Comparison of ENCODE assay signal across 24 cellular contexts in genomic region chr3:50486219-50486888, GRCh38. TPM values are rescaled to one million over a fixed set of nuclear protein-coding genes. Genes with fewer than 3 reads are reported as not detected.
DNase-seq lines count a peak whose midpoint lies in the region; ATAC-seq and TF ChIP-seq lines count a peak whose summit lies in the region.
"Had no signal": no experiment of that assay in that cellular context is flagged by ENCODE, and none has a peak within 500 bp of the region (broad histone marks: within the 10 kb centered on the region; RNA-seq: fewer than 3 reads in every experiment).

No MANE protein-coding gene starts in this region.

- intact Hi-C loops in lower leg skin (cut with DNase I; ENCODE audit: low total_unique reads), result no loop called here

- ATAC-seq in GM18873 (IDR thresholded peaks at IDR 0.05; ENCODE audit: low FRiP score, unreplicated experiment), result no peak
- ATAC-seq: naive thymus-derived CD4-positive, alpha-beta T cell; pancreas; sciatic nerve; stimulated activated naive B cell treated with anti-CD40 and anti-IgM and Interleukin-4, amounts not matched to agents 10 μg/mL and 1 μg/mL and 100 μg/mL, for 72 hours had no signal

- TF ChIP-seq POLR2A in lower leg skin (IDR thresholded peaks at IDR 0.05), result no peak

- peak overlapping the region; percentile 37 for H3K9ac ChIP-seq in iPS-15b (ENCODE audit: low read depth, low read length)
- H3K9ac ChIP-seq: BLaER1 had no signal

- H3K4me3 ChIP-seq in AG10803 (ENCODE audit: low read length) (no peak overlapping the region), iPS-15b (ENCODE audit: low read depth, low read length) (no peak overlapping the region), lower leg skin (ENCODE audit: low read depth, poor library complexity, severe bottlenecking) (no peak overlapping the region)
- H3K4me3 ChIP-seq: BLaER1, pancreas, tibial artery had no signal

- 84 to 94% methylated on average over 4 of the region's 4 CpGs for WGBS in lower leg skin, 2 donors

- TF ChIP-seq CTCF in AG10803 (conservative IDR thresholded peaks at IDR 0.05; ENCODE audit: low read length), result no peak
- no peak for TF ChIP-seq CTCF in lower leg skin (IDR thresholded peaks at IDR 0.05)

- no peaks in the 10 kb centered on the region for H3K27me3 ChIP-seq in iPS-15b (ENCODE audit: control insufficient read depth, insufficient read depth, low read length)
- H3K27me3 ChIP-seq: BLaER1, pancreas, tibial artery had no signal

- no peaks in the 10 kb centered on the region for H3K9me3 ChIP-seq in iPS-15b (ENCODE audit: control insufficient read depth, insufficient read depth, low read length)
- H3K9me3 ChIP-seq: BLaER1, pancreas, tibial artery had no signal

- peak; percentile 12 for DNase-seq in AG10803 (ENCODE audit: low read depth)
- peak; percentile 66 for DNase-seq in Daoy (ENCODE audit: low read depth)
- DNase-seq in RKO (ENCODE audit: low spot score), result peak; percentile 5
- no peak for DNase-seq in lower leg skin (ENCODE audit: low spot score in 2 of 2)
- no peak for DNase-seq in mesenteric fat pad (ENCODE audit: low spot score)
- DNase-seq: activated CD4-positive, alpha-beta T cell treated with anti-CD3 and anti-CD28 coated beads for 1 hour; activated CD8-positive, alpha-beta memory T cell treated with anti-CD3 and anti-CD28 coated beads, Interleukin-2, amount 50 U/mL, for 4 hours; activated gamma-delta T cell treated with Interleukin-2 at 50 U/mL for 16 hours; anterior cingulate cortex; Calu3; kidney glomerular epithelial cell; mesenchymal stem cell; naive thymus-derived CD4-positive, alpha-beta T cell; NCI-H146; NCI-H2171; pancreas; SHP77 treated with DMSO at 0.1 percent for 48 hours; stimulated activated naive B cell treated with anti-CD40 and anti-IgM and Interleukin-4, amounts not matched to agents 10 μg/mL and 1 μg/mL and 100 μg/mL, for 72 hours; tibial artery had no signal

- H3K36me3 ChIP-seq in iPS-15b (ENCODE audit: control insufficient read depth, insufficient read depth, low read length), result no peaks in the 10 kb centered on the region
- H3K36me3 ChIP-seq: BLaER1, pancreas, tibial artery had no signal

- peaks cover 3% of the 10 kb centered on the region for H3K4me1 ChIP-seq in iPS-15b (ENCODE audit: control insufficient read depth, insufficient read depth, low read length)
- H3K4me1 ChIP-seq: pancreas, tibial artery had no signal

RNA-seq across cellular contexts. Expression of gene CACNA2D2, which starts 17.1 kb away (rescaled TPM):
- total RNA-seq in Daoy (2014; rRNA removed; shearing (Covaris generic)), result 0.03 TPM in 1 of 2 replicates, not detected in the other
- total RNA-seq in lower leg skin (1 to 10 TPM; 1.1 to 2.0 (median 1.6) TPM), mesenteric fat pad (0.45 TPM)
- total RNA-seq: epithelial cell of proximal tubule had no signal

Comparison
In these comparisons a context has a peak if more than half of its experiments do, and no peak if none do; other contexts are left out.
1. DNase-seq: peak in AG10803 (single experiment), Daoy (single experiment) and RKO (single experiment); none in lower leg skin (0 of 2) and mesenteric fat pad (single experiment).